10 cellular contexts compared by ENCODE assay signal in the genomic region with DNA sequence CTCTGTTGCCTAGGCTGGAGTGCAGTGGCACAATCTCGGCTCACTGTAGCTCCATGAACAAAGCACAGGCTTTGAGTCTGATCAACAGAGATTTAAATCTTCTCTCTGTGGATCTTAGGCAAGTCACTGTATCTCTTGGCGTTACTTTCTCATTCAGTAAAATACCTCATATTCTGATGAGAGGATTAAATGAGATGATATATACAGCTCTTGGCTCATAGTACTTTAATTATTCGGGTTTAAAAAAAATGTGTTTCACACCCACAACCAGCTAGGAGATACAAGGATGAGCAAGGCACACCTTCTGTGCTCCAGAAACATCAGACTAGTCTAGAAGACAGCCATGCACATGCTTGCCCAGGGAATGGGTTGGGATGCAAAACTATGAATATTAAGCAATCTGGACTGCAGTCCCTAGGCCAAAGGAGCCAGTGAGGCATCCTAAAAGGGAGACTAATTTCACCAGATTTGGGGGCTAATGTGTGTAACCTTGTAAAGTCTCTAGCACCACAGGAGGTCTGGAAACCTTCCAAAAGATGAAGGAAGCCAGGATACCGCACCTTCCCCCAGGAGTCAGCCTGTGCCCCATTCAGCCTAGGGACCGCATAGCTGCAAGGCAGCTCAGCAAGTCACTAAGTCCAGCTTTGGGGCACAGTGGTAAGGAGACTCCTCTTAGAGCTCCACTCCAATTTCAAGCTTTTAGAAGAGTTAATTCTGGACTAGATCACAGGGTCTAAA. TPM values are rescaled to one million over a fixed set of nuclear protein-coding genes. Genes with fewer than 3 reads are reported as not detected.
DNase-seq lines count a peak whose midpoint lies in the region; ATAC-seq lines count a peak whose summit lies in the region.
"Had no signal": no experiment of that assay in that cellular context is flagged by ENCODE, and none has a peak within 500 bp of the region (broad histone marks: within the 10 kb centered on the region; RNA-seq: fewer than 3 reads in every experiment).

No MANE protein-coding gene starts in this region.

- peaks cover 19% of the 10 kb centered on the region for H3K36me3 Mint-ChIP-seq in central memory CD8-positive, alpha-beta T cell (ENCODE audit: insufficient read depth)
- no peaks in the 10 kb centered on the region for H3K36me3 Mint-ChIP-seq in natural killer cell treated with Interleukin-12 subunit alpha and Interleukin-12 subunit beta and Interleukin-15 and Interleukin-18, amount 100 ng/mL, for 72 hours

- no peak for ATAC-seq in central memory CD8-positive, alpha-beta T cell (replicated peaks; ENCODE audit: extremely low read depth, poor library complexity, severe bottlenecking)
- ATAC-seq in natural killer cell treated with Interleukin-12 subunit alpha and Interleukin-12 subunit beta and Interleukin-15 and Interleukin-18, amount 100 ng/mL, for 72 hours: no peak
- ATAC-seq in GM21529 (IDR thresholded peaks at IDR 0.05; ENCODE audit: unreplicated experiment): no peak

- H3K9me3 Mint-ChIP-seq in central memory CD8-positive, alpha-beta T cell: no peaks in the 10 kb centered on the region
- no peaks in the 10 kb centered on the region for H3K9me3 Mint-ChIP-seq in natural killer cell treated with Interleukin-12 subunit alpha and Interleukin-12 subunit beta and Interleukin-15 and Interleukin-18, amount 100 ng/mL, for 72 hours

- peak overlapping the region; percentile 88 for H3K4me3 Mint-ChIP-seq in central memory CD8-positive, alpha-beta T cell
- H3K4me3 Mint-ChIP-seq in natural killer cell treated with Interleukin-12 subunit alpha and Interleukin-12 subunit beta and Interleukin-15 and Interleukin-18, amount 100 ng/mL, for 72 hours: peak overlapping the region; percentile 41

- peaks cover 32% of the 10 kb centered on the region for H3K4me1 Mint-ChIP-seq in central memory CD8-positive, alpha-beta T cell
- H3K4me1 Mint-ChIP-seq in natural killer cell treated with Interleukin-12 subunit alpha and Interleukin-12 subunit beta and Interleukin-15 and Interleukin-18, amount 100 ng/mL, for 72 hours (ENCODE audit: low read depth in 2 of 2): peaks cover 22 to 23% of the 10 kb centered on the region in 2 donors

- peak overlapping the region; percentile 94 for H3K27ac Mint-ChIP-seq in central memory CD8-positive, alpha-beta T cell (ENCODE audit: low read depth)
- H3K27ac Mint-ChIP-seq in natural killer cell treated with Interleukin-12 subunit alpha and Interleukin-12 subunit beta and Interleukin-15 and Interleukin-18, amount 100 ng/mL, for 72 hours: peak overlapping the region in 1 of 2 donors; percentile 79

- DNase-seq in D341Med (ENCODE audit: low spot score) (peak; percentile 48), LHCN-M2 (ENCODE audit: low read depth) (peak; percentile 27), NCI-H1694 (lab: John Stamatoyannopoulos, UW) (no peak)
- DNase-seq in central memory CD8-positive, alpha-beta T cell (ENCODE audit: low spot score in 2 of 2): no peak
- DNase-seq in natural killer cell treated with Interleukin-12 subunit alpha and Interleukin-12 subunit beta and Interleukin-15 and Interleukin-18, amount 100 ng/mL, for 72 hours (ENCODE audit: low spot score): no peak
- no peak for DNase-seq in stimulated activated CD4-positive, alpha-beta T cell treated with anti-CD3 and anti-CD28 coated beads, Interleukin-4, amount 100 ng/mL, for 24 hours
- DNase-seq: activated effector memory CD4-positive, alpha-beta T cell treated with anti-CD3 and anti-CD28 coated beads, Interleukin-2, amount 50 U/mL, for 16 hours; midbrain; SHP77 had no signal

- H3K27me3 Mint-ChIP-seq in central memory CD8-positive, alpha-beta T cell: no peaks in the 10 kb centered on the region
- no peaks in the 10 kb centered on the region for H3K27me3 Mint-ChIP-seq in natural killer cell treated with Interleukin-12 subunit alpha and Interleukin-12 subunit beta and Interleukin-15 and Interleukin-18, amount 100 ng/mL, for 72 hours

RNA-seq across cellular contexts. Expression of a gene that starts 2.5 kb away (rescaled TPM):
- total RNA-seq in LHCN-M2 (2014; rRNA removed): 43.9 and 56.9 TPM in 2 replicates
- polyA plus RNA-seq in LHCN-M2 (2012): 13.4 TPM
- 10 to 100 TPM; 34.1 to 42.7 TPM for total RNA-seq in natural killer cell treated with Interleukin-12 subunit alpha and Interleukin-12 subunit beta and Interleukin-15 and Interleukin-18, amount 100 ng/mL, for 72 hours

RNA-seq across cellular contexts. Expression of a gene that starts 7.3 kb away (rescaled TPM):
- total RNA-seq in LHCN-M2 (2014; rRNA removed): 91.8 and 113 TPM in 2 replicates
- 31.4 TPM for polyA plus RNA-seq in LHCN-M2 (2012)
- total RNA-seq in natural killer cell treated with Interleukin-12 subunit alpha and Interleukin-12 subunit beta and Interleukin-15 and Interleukin-18, amount 100 ng/mL, for 72 hours: 10 to 100 TPM; 16.1 to 27.6 TPM

RNA-seq across cellular contexts. Expression of a gene that starts 42.0 kb away (rescaled TPM):
- 19.0 and 28.2 TPM in 2 replicates for total RNA-seq in LHCN-M2 (2014; rRNA removed)
- polyA plus RNA-seq in LHCN-M2 (2012): 12.4 TPM
- under 1 TPM; 0.43 to 0.92 TPM for total RNA-seq in natural killer cell treated with Interleukin-12 subunit alpha and Interleukin-12 subunit beta and Interleukin-15 and Interleukin-18, amount 100 ng/mL, for 72 hours

Comparison
In these comparisons a context has a peak if more than half of its experiments do, and no peak if none do; other contexts are left out.
1. DNase-seq: peak in D341Med (single experiment) and LHCN-M2 (single experiment); none in central memory CD8-positive, alpha-beta T cell (0 of 2), natural killer cell treated with Interleukin-12 subunit alpha and Interleukin-12 subunit beta and Interleukin-15 and Interleukin-18, amount 100 ng/mL, for 72 hours (single experiment), stimulated activated CD4-positive, alpha-beta T cell treated with anti-CD3 and anti-CD28 coated beads, Interleukin-4, amount 100 ng/mL, for 24 hours (single experiment) and NCI-H1694 (single experiment).
2. RNA of a gene that starts 42.0 kb away (total RNA-seq): 19.0 to 28.2 TPM in LHCN-M2; 0.43 to 0.92 TPM in natural killer cell treated with Interleukin-12 subunit alpha and Interleukin-12 subunit beta and Interleukin-15 and Interleukin-18, amount 100 ng/mL, for 72 hours; every median in the first group is over 10 times any median in the second.